In genomic region chr5:136021016-136021405, GRCh38 we compare ENCODE assay signal across 11 cellular contexts. TPM values are rescaled to one million over a fixed set of nuclear protein-coding genes. Genes with fewer than 3 reads are reported as not detected.
DNase-seq lines count a peak whose midpoint lies in the region; ATAC-seq and TF ChIP-seq lines count a peak whose summit lies in the region.
"Had no signal": no experiment of that assay in that cellular context is flagged by ENCODE, and none has a peak within 500 bp of the region (broad histone marks: within the 10 kb centered on the region; RNA-seq: fewer than 3 reads in every experiment).

No MANE protein-coding gene starts in this region.

- H3K4me3 ChIP-seq in epithelial cell of esophagus (ENCODE audit: low read length) (no peak overlapping the region), rectal smooth muscle tissue (ENCODE audit: low read length) (no peak overlapping the region)

- H3K36me3 Mint-ChIP-seq in CD14-positive monocyte, result peaks cover 2 to 14% of the 10 kb centered on the region in 2 donors
- H3K36me3 Mint-ChIP-seq: activated CD8-positive, alpha-beta memory T cell treated with anti-CD3 and anti-CD28 coated beads, Interleukin-2, amount 10 ng/mL, durations not matched to agents 7 days and 5 days had no signal

- CTCF ChIA-PET in HEK293T (lab: Yijun Ruan, JAX), result no interaction called here

- H3K27me3 Mint-ChIP-seq in CD14-positive monocyte (ENCODE audit: low read depth in 3 of 3), result peaks cover 1 to 2% (median 1%) of the 10 kb centered on the region in 3 donors

- H3K4me1 Mint-ChIP-seq in CD14-positive monocyte, result peaks cover 86% of the 10 kb centered on the region

- peak overlapping the region; percentile 57 to 89 (median 87) for H3K27ac Mint-ChIP-seq in CD14-positive monocyte
- H3K27ac Mint-ChIP-seq: activated CD8-positive, alpha-beta memory T cell treated with anti-CD3 and anti-CD28 coated beads, Interleukin-2, amount 10 ng/mL, durations not matched to agents 7 days and 5 days had no signal

- no peak for DNase-seq in CD14-positive monocyte (ENCODE audit: low spot score)
- DNase-seq in OCI-M1 (lab: John Stamatoyannopoulos, UW), result peak; percentile 13
- peak; percentile 77 for DNase-seq in epithelial cell of esophagus (ENCODE audit: low read depth)
- DNase-seq in activated naive CD4-positive, alpha-beta T cell (lab: John Stamatoyannopoulos, UW), result no peak
- DNase-seq in erythroblast (lab: John Stamatoyannopoulos, UW), result no peak
- no peak for DNase-seq in HEK293T (ENCODE audit: extremely low spot score)
- DNase-seq: activated CD8-positive, alpha-beta memory T cell treated with anti-CD3 and anti-CD28 coated beads, Interleukin-2, amount 10 ng/mL, durations not matched to agents 7 days and 5 days; NCI-H345; stimulated activated naive CD4-positive, alpha-beta T cell had no signal

- POLR2A ChIA-PET in HEK293T (lab: Yijun Ruan, JAX), result no interaction called here

- H3K9me3 Mint-ChIP-seq in CD14-positive monocyte, result peaks cover 0 to 2% (median 0%) of the 10 kb centered on the region in 7 donors

- H3K27ac ChIP-seq in rectal smooth muscle tissue (ENCODE audit: low read depth, low read length), result peak overlapping the region; percentile 62

- H3K4me3 Mint-ChIP-seq in CD14-positive monocyte, result peak overlapping the region in 1 of 2 donors; percentile 30
- H3K4me3 Mint-ChIP-seq: activated CD8-positive, alpha-beta memory T cell treated with anti-CD3 and anti-CD28 coated beads, Interleukin-2, amount 10 ng/mL, durations not matched to agents 7 days and 5 days had no signal

- no peaks in the 10 kb centered on the region for H3K27me3 ChIP-seq in rectal smooth muscle tissue (ENCODE audit: control insufficient read depth, insufficient read depth, low read length)

- no peak overlapping the region for H3K9ac ChIP-seq in rectal smooth muscle tissue (ENCODE audit: low read length)

- intact Hi-C loops in CD14-positive monocyte (cut with micrococcal nuclease), result loop anchor here in 1 of 2 donors (10.0 kb wide), 1 partner anchor 46 kb away; no protein-coding TSS in a partner anchor

- H3K4me1 ChIP-seq in rectal smooth muscle tissue (ENCODE audit: control insufficient read depth, insufficient read depth, low read length), result peaks cover 33% of the 10 kb centered on the region

- ATAC-seq in GM18870 (IDR thresholded peaks at IDR 0.05; ENCODE audit: unreplicated experiment), result no peak
- ATAC-seq: activated CD8-positive, alpha-beta memory T cell treated with anti-CD3 and anti-CD28 coated beads, Interleukin-2, amount 10 ng/mL, durations not matched to agents 7 days and 5 days had no signal

- H3K36me3 ChIP-seq in rectal smooth muscle tissue (ENCODE audit: control insufficient read depth, insufficient read depth, low read length), result no peaks in the 10 kb centered on the region

- TF ChIP-seq POLR2A in erythroblast (IDR thresholded peaks at IDR 0.05; ENCODE audit: low read length), result no peak

- no peak for TF ChIP-seq CTCF in CD14-positive monocyte (IDR thresholded peaks at IDR 0.05)
- no peak for TF ChIP-seq CTCF in epithelial cell of esophagus (IDR thresholded peaks at IDR 0.05; ENCODE audit: insufficient read depth, low read depth, low read length, missing control alignments)

TF ChIP-seq in HEK293T, 16 proteins besides CTCF, POLR2A, EP300 and RAD21:
- TF ChIP-seq SUZ12 (IDR thresholded peaks at IDR 0.05) (no peak), HDGF (IDR thresholded peaks at IDR 0.05; ENCODE audit: borderline replicate concordance) (no peak), NFRKB (IDR thresholded peaks at IDR 0.05) (no peak), ELF4 (IDR thresholded peaks at IDR 0.05) (no peak), FOXM1 (IDR thresholded peaks at IDR 0.05; ENCODE audit: borderline replicate concordance) (no peak), CTBP1 (IDR thresholded peaks at IDR 0.05; ENCODE audit: borderline replicate concordance) (no peak), FOXA1 (IDR thresholded peaks at IDR 0.05) (no peak), BHLHE40 (IDR thresholded peaks at IDR 0.05; ENCODE audit: borderline replicate concordance) (no peak), FOXK2 (IDR thresholded peaks at IDR 0.05) (no peak)

RNA-seq across cellular contexts. Expression of gene TGFBI, which starts 7.8 kb away (rescaled TPM):
- 100 to 1,000 TPM; 480 to 653 TPM for polyA plus RNA-seq in CD14-positive monocyte

Comparison
In these comparisons a context has a peak if more than half of its experiments do, and no peak if none do; other contexts are left out.
1. DNase-seq: peak in OCI-M1 (single experiment) and epithelial cell of esophagus (single experiment); none in CD14-positive monocyte (single experiment), activated naive CD4-positive, alpha-beta T cell (0 of 4), erythroblast (0 of 2) and HEK293T (single experiment).